In the genomic region with DNA sequence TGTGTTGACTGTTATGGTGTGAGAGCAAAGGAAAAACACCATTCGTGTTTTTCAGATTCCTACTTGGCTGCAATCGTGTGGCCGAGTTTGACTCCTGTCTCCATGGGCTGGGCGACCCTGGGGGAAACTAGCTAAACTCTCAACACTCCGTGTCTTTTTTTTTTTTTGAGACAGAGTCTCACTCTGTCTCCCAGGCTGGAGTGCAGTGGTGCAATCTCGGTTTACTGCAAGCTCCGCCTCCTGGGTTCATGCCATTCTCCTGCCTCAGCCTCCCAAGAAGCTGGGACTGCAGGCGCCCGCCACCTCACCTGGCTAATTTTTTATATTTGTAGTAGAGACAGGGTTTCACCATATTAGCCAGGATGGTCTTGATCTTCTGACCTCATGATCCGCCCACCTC, we compare ENCODE assay signal across 6 cellular contexts. TPM values are rescaled to one million over a fixed set of nuclear protein-coding genes. Genes with fewer than 3 reads are reported as not detected.
"Had no signal": no experiment of that assay in that cellular context is flagged by ENCODE, and none has a peak within 500 bp of the region (broad histone marks: within the 10 kb centered on the region; RNA-seq: fewer than 3 reads in every experiment).

No MANE protein-coding gene starts in this region.

RNA-seq across cellular contexts. Expression of a gene that starts 47.9 kb away (rescaled TPM):
- polyA plus RNA-seq: hepatocyte, immature natural killer cell, keratinocyte, liver, lung, mammary epithelial cell had no signal
